In the genomic region with DNA sequence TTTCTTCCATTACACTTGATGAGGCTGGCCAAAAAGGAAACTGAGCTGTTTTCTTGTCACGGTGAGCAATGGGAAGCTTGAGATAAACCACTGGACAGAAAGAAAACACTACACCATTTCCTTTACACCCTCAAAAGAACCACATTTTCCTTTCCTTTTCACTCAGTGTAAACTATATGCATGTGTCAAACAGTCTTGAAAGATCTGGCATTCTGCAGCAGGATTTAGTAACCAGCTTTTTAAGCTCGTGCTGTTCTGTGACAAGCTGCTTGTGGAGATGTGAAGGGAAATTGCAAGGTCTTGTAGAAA, we compare ENCODE assay signal across 12 cellular contexts.
DNase-seq lines count a peak whose midpoint lies in the region; ATAC-seq and TF ChIP-seq lines count a peak whose summit lies in the region.
"Had no signal": no experiment of that assay in that cellular context is flagged by ENCODE, and none has a peak within 500 bp of the region (broad histone marks: within the 10 kb centered on the region; RNA-seq: fewer than 3 reads in every experiment).

No MANE protein-coding gene starts in this region.

- no peak overlapping the region for H3K4me2 ChIP-seq in GM23248 (ENCODE audit: unreplicated experiment)

- in situ Hi-C loops in GM23248 (cut with MboI): no loop called here

- no peaks in the 10 kb centered on the region for H3K27me3 Mint-ChIP-seq in CD8-positive, alpha-beta T cell (ENCODE audit: low read depth)
- H3K27me3 Mint-ChIP-seq in activated naive CD8-positive, alpha-beta T cell treated with anti-CD3 and anti-CD28 coated beads for 36 hours: no peaks in the 10 kb centered on the region
- H3K27me3 Mint-ChIP-seq: CD4-positive, alpha-beta memory T cell had no signal

- no peak overlapping the region for H3K27ac ChIP-seq in CD8-positive, alpha-beta T cell (ENCODE audit: low read depth, low read length)
- no peak overlapping the region for H3K27ac ChIP-seq in GM23248
- H3K27ac ChIP-seq in right lobe of liver: peak overlapping the region in 1 of 3 donors; percentile 44

- no peaks in the 10 kb centered on the region for H3K36me3 Mint-ChIP-seq in CD8-positive, alpha-beta T cell
- no peaks in the 10 kb centered on the region for H3K36me3 Mint-ChIP-seq in activated naive CD8-positive, alpha-beta T cell treated with anti-CD3 and anti-CD28 coated beads for 36 hours
- H3K36me3 Mint-ChIP-seq: CD4-positive, alpha-beta memory T cell had no signal

- H3K27ac Mint-ChIP-seq in CD8-positive, alpha-beta T cell: peak overlapping the region; percentile 55
- H3K27ac Mint-ChIP-seq in activated naive CD8-positive, alpha-beta T cell treated with anti-CD3 and anti-CD28 coated beads for 36 hours: peak overlapping the region; percentile 46
- H3K27ac Mint-ChIP-seq: H9 had no signal

- no peaks in the 10 kb centered on the region for H3K9me2 ChIP-seq in GM23248 (ENCODE audit: insufficient read depth)

- 73 to 83% methylated on average over 2 of the region's 2 CpGs for WGBS in GM23248 (ENCODE audit: low coverage in 1 of 2, low lambda C conversion rate in 2 of 2, missing lambda C conversion rate in 2 of 2), 2 experiments
- 7% methylated on average over 2 of the region's 2 CpGs for WGBS in right lobe of liver (ENCODE audit: insufficient coverage, low coverage, low lambda C conversion rate, missing lambda C conversion rate)

- TF ChIP-seq POLR2A in right lobe of liver (IDR thresholded peaks at IDR 0.05): no peak

- no peaks in the 10 kb centered on the region for H3K27me3 ChIP-seq in CD8-positive, alpha-beta T cell (ENCODE audit: insufficient read depth, low read length)
- no peaks in the 10 kb centered on the region for H3K27me3 ChIP-seq in GM23248 (replicated peaks; ENCODE audit: insufficient read depth)
- no peaks in the 10 kb centered on the region for H3K27me3 ChIP-seq in right lobe of liver

- H3K9ac ChIP-seq in GM23248: no peak overlapping the region

- no peaks in the 10 kb centered on the region for H3K79me2 ChIP-seq in GM23248 (ENCODE audit: insufficient read depth)

- intact Hi-C loops in CD8-positive, alpha-beta T cell (cut with DNase I, micrococcal nuclease): no loop called here
- intact Hi-C loops in right lobe of liver (cut with DNase I): no loop called here

- no peaks in the 10 kb centered on the region for H3K9me3 Mint-ChIP-seq in CD8-positive, alpha-beta T cell
- no peaks in the 10 kb centered on the region for H3K9me3 Mint-ChIP-seq in activated naive CD8-positive, alpha-beta T cell treated with anti-CD3 and anti-CD28 coated beads for 36 hours
- H3K9me3 Mint-ChIP-seq: CD4-positive, alpha-beta memory T cell; H9 had no signal

- TF ChIP-seq CTCF in CD8-positive, alpha-beta T cell (IDR thresholded peaks at IDR 0.05): no peak
- TF ChIP-seq CTCF in right lobe of liver (IDR thresholded peaks at IDR 0.05): no peak

- peaks cover 43% of the 10 kb centered on the region for H3F3A ChIP-seq in GM23248 (ENCODE audit: insufficient read depth)

- H2AFZ ChIP-seq in GM23248: no peak overlapping the region

- no peak for DNase-seq in CD8-positive, alpha-beta T cell
- DNase-seq in GM23248: peak; percentile 28
- DNase-seq in activated naive CD8-positive, alpha-beta T cell treated with anti-CD3 and anti-CD28 coated beads for 36 hours: peak; percentile 19
- no peak for DNase-seq in right lobe of liver
- DNase-seq in globus pallidus (ENCODE audit: low spot score): no peak
- DNase-seq in DMS79 treated with DMSO at 0.1 percent for 48 hours (lab: John Stamatoyannopoulos, UW): no peak
- no peak for DNase-seq in stimulated activated CD4-positive, alpha-beta T cell treated with anti-CD3 and anti-CD28 coated beads, Interleukin-4, amount 100 ng/mL, for 24 hours
- DNase-seq: CD4-positive, alpha-beta memory T cell; H9; islet precursor cell; NCI-H1930 had no signal

- no peaks in the 10 kb centered on the region for H3K9me3 ChIP-seq in CD8-positive, alpha-beta T cell (ENCODE audit: low read length)
- H3K9me3 ChIP-seq in GM23248 (ENCODE audit: low read depth) (no peaks in the 10 kb centered on the region), right lobe of liver (no peaks in the 10 kb centered on the region)

- no peak for ATAC-seq in CD8-positive, alpha-beta T cell
- peak in 3 of 4 donors; percentile 19 to 45 (median 23) for ATAC-seq in right lobe of liver
- no peak for ATAC-seq in activated CD4-positive, CD25-positive, alpha-beta regulatory T cell treated with anti-CD3 and anti-CD28 coated beads, Interleukin-2, amount 50 U/mL, for 24 hours

- CTCF ChIA-PET in CD8-positive, alpha-beta T cell (lab: Charles Lee): no interaction called here

- peak overlapping the region; percentile 26 for H3K4me3 Mint-ChIP-seq in CD8-positive, alpha-beta T cell
- peak overlapping the region; percentile 24 for H3K4me3 Mint-ChIP-seq in activated naive CD8-positive, alpha-beta T cell treated with anti-CD3 and anti-CD28 coated beads for 36 hours
- H3K4me3 Mint-ChIP-seq: H9 had no signal

- H3K4me1 Mint-ChIP-seq in CD8-positive, alpha-beta T cell (ENCODE audit: low read depth): peaks cover 20% of the 10 kb centered on the region
- peaks cover 22% of the 10 kb centered on the region for H3K4me1 Mint-ChIP-seq in activated naive CD8-positive, alpha-beta T cell treated with anti-CD3 and anti-CD28 coated beads for 36 hours

- H3K36me3 ChIP-seq in CD8-positive, alpha-beta T cell (ENCODE audit: insufficient read depth, low read length): no peaks in the 10 kb centered on the region
- no peaks in the 10 kb centered on the region for H3K36me3 ChIP-seq in GM23248 (ENCODE audit: low read depth)
- no peaks in the 10 kb centered on the region for H3K36me3 ChIP-seq in right lobe of liver

- POLR2A ChIA-PET in CD8-positive, alpha-beta T cell (lab: Charles Lee): no interaction called here

- H3K4me3 ChIP-seq in CD8-positive, alpha-beta T cell (ENCODE audit: low read depth, low read length): no peak overlapping the region
- H3K4me3 ChIP-seq in GM23248 (no peak overlapping the region), right lobe of liver (no peak overlapping the region)

- H3K4me1 ChIP-seq in CD8-positive, alpha-beta T cell (ENCODE audit: insufficient read depth, low read length): peaks cover 11% of the 10 kb centered on the region
- H3K4me1 ChIP-seq in GM23248 (ENCODE audit: insufficient read depth) (peaks cover 22% of the 10 kb centered on the region), right lobe of liver (peaks cover 0 to 45% (median 22%) of the 10 kb centered on the region in 4 donors)

- H4K20me1 ChIP-seq in GM23248 (ENCODE audit: insufficient read depth): no peaks in the 10 kb centered on the region

Comparison
In these comparisons a context has a peak if more than half of its experiments do, and no peak if none do; other contexts are left out.
1. ATAC-seq: peak in right lobe of liver (3 of 4); none in CD8-positive, alpha-beta T cell (single experiment) and activated CD4-positive, CD25-positive, alpha-beta regulatory T cell treated with anti-CD3 and anti-CD28 coated beads, Interleukin-2, amount 50 U/mL, for 24 hours (0 of 2).
2. DNase-seq: peak in GM23248 (single experiment) and activated naive CD8-positive, alpha-beta T cell treated with anti-CD3 and anti-CD28 coated beads for 36 hours (single experiment); none in CD8-positive, alpha-beta T cell (0 of 7), right lobe of liver (0 of 3), globus pallidus (single experiment), DMS79 treated with DMSO at 0.1 percent for 48 hours (single experiment) and stimulated activated CD4-positive, alpha-beta T cell treated with anti-CD3 and anti-CD28 coated beads, Interleukin-4, amount 100 ng/mL, for 24 hours (single experiment).